ENCODE assay signal across 12 cellular contexts in genomic region chr10:35132727-35133126, GRCh38. TPM values are rescaled to one million over a fixed set of nuclear protein-coding genes. Genes with fewer than 3 reads are reported as not detected.
DNase-seq lines count a peak whose midpoint lies in the region; ATAC-seq and TF ChIP-seq lines count a peak whose summit lies in the region.
"Had no signal": no experiment of that assay in that cellular context is flagged by ENCODE, and none has a peak within 500 bp of the region (broad histone marks: within the 10 kb centered on the region; RNA-seq: fewer than 3 reads in every experiment).

No MANE protein-coding gene starts in this region.

- peaks cover 33% of the 10 kb centered on the region for H3K36me3 Mint-ChIP-seq in activated T-cell treated with anti-CD3 and anti-CD28 coated beads, Interleukin-2, amount 50 U/mL, for 24 hours (ENCODE audit: low read depth)
- peaks cover 14% of the 10 kb centered on the region for H3K36me3 Mint-ChIP-seq in activated T-helper 2 cell treated with anti-CD3 and anti-CD28 coated beads, Interferon-gamma antibody, Interleukin-2, Interleukin-4, amounts not matched to agents 10 μg/mL and 5 μg/mL and 100 μg/mL, durations not matched to agents 14 hours and 24 hours and 36 hours (ENCODE audit: low read depth)

- intact Hi-C loops in activated T-helper 2 cell treated with anti-CD3 and anti-CD28 coated beads, Interferon-gamma antibody, Interleukin-2, Interleukin-4, amounts not matched to agents 10 μg/mL and 5 μg/mL and 100 μg/mL, durations not matched to agents 14 hours and 24 hours and 36 hours (cut with micrococcal nuclease), result loop anchor here (1.0 kb wide), 2 partner anchors 17 to 63 kb away; no protein-coding TSS in a partner anchor
- intact Hi-C loops in spleen (cut with DNase I; ENCODE audit: low total_unique reads) (no loop called here), body of pancreas (cut with DNase I) (no loop called here)

- no peaks in the 10 kb centered on the region for H3K27me3 Mint-ChIP-seq in activated T-cell treated with anti-CD3 and anti-CD28 coated beads, Interleukin-2, amount 50 U/mL, for 24 hours
- no peaks in the 10 kb centered on the region for H3K27me3 Mint-ChIP-seq in activated T-helper 2 cell treated with anti-CD3 and anti-CD28 coated beads, Interferon-gamma antibody, Interleukin-2, Interleukin-4, amounts not matched to agents 10 μg/mL and 5 μg/mL and 100 μg/mL, durations not matched to agents 14 hours and 24 hours and 36 hours (ENCODE audit: low read depth)
- H3K27me3 Mint-ChIP-seq: type B pancreatic cell had no signal

- H3K36me3 ChIP-seq in KOPT-K1 (ENCODE audit: insufficient read depth, low read length) (no peaks in the 10 kb centered on the region), spleen (no peaks in the 10 kb centered on the region), body of pancreas (replicated peaks in 1 of 2; ENCODE audit: insufficient read depth in 1 of 2, low read depth in 2 of 2) (no peaks in the 10 kb centered on the region)

- H3K4me1 ChIP-seq in spleen (peaks cover 0 to 87% (median 64%) of the 10 kb centered on the region in 6 donors), body of pancreas (peaks cover 32% of the 10 kb centered on the region)

- H3K9me3 ChIP-seq in KOPT-K1 (ENCODE audit: insufficient read depth, low read length, poor library complexity, severe bottlenecking) (no peaks in the 10 kb centered on the region), spleen (no peaks in the 10 kb centered on the region), body of pancreas (no peaks in the 10 kb centered on the region)

- peaks cover 70% of the 10 kb centered on the region for H3K4me1 Mint-ChIP-seq in activated T-cell treated with anti-CD3 and anti-CD28 coated beads, Interleukin-2, amount 50 U/mL, for 24 hours (ENCODE audit: low read depth)
- peaks cover 60% of the 10 kb centered on the region for H3K4me1 Mint-ChIP-seq in activated T-helper 2 cell treated with anti-CD3 and anti-CD28 coated beads, Interferon-gamma antibody, Interleukin-2, Interleukin-4, amounts not matched to agents 10 μg/mL and 5 μg/mL and 100 μg/mL, durations not matched to agents 14 hours and 24 hours and 36 hours (ENCODE audit: low read depth)

- H3K27ac ChIP-seq in KOPT-K1 (ENCODE audit: low read depth, low read length, poor library complexity, severe bottlenecking), result peak overlapping the region; percentile 54
- peak overlapping the region in 7 of 8 donors; percentile 10 to 86 (median 68) for H3K27ac ChIP-seq in spleen
- H3K27ac ChIP-seq in body of pancreas, result no peak overlapping the region

- 83 to 97% (median 87%) methylated on average over 2 of the region's 2 CpGs for WGBS in spleen, 5 donors
- WGBS in body of pancreas, 2 donors, result 92 to 95% methylated on average over 2 of the region's 2 CpGs

- H3K27ac Mint-ChIP-seq in activated T-cell treated with anti-CD3 and anti-CD28 coated beads, Interleukin-2, amount 50 U/mL, for 24 hours, result peak overlapping the region; percentile 87
- H3K27ac Mint-ChIP-seq in activated T-helper 2 cell treated with anti-CD3 and anti-CD28 coated beads, Interferon-gamma antibody, Interleukin-2, Interleukin-4, amounts not matched to agents 10 μg/mL and 5 μg/mL and 100 μg/mL, durations not matched to agents 14 hours and 24 hours and 36 hours, result peak overlapping the region; percentile 85
- H3K27ac Mint-ChIP-seq: type B pancreatic cell had no signal

- no peak for DNase-seq in activated T-cell treated with anti-CD3 and anti-CD28 coated beads, Interleukin-2, amount 50 U/mL, for 24 hours
- DNase-seq in activated T-cell treated with anti-CD3 and anti-CD28 coated beads for 4 hours (no peak), spleen (no peak), body of pancreas (no peak), NCI-H2029 (lab: John Stamatoyannopoulos, UW) (no peak), SW480 (ENCODE audit: low spot score) (no peak)
- no peak for DNase-seq in activated T-helper 2 cell treated with anti-CD3 and anti-CD28 coated beads, Interferon-gamma antibody, Interleukin-2, Interleukin-4, amounts not matched to agents 10 μg/mL and 5 μg/mL and 100 μg/mL, durations not matched to agents 14 hours and 24 hours and 36 hours (ENCODE audit: low spot score)
- DNase-seq: EL, NCI-H1048, NCI-H774 had no signal

- no peak for TF ChIP-seq POLR2A in spleen (IDR thresholded peaks at IDR 0.05)
- TF ChIP-seq POLR2A in body of pancreas (IDR thresholded peaks at IDR 0.05), result no peak

- no peaks in the 10 kb centered on the region for H3K9me3 Mint-ChIP-seq in activated T-cell treated with anti-CD3 and anti-CD28 coated beads, Interleukin-2, amount 50 U/mL, for 24 hours
- H3K9me3 Mint-ChIP-seq in activated T-helper 2 cell treated with anti-CD3 and anti-CD28 coated beads, Interferon-gamma antibody, Interleukin-2, Interleukin-4, amounts not matched to agents 10 μg/mL and 5 μg/mL and 100 μg/mL, durations not matched to agents 14 hours and 24 hours and 36 hours, result no peaks in the 10 kb centered on the region
- H3K9me3 Mint-ChIP-seq: type B pancreatic cell had no signal

- H3K4me3 ChIP-seq in spleen (no peak overlapping the region), body of pancreas (no peak overlapping the region)

- H3K27me3 ChIP-seq in spleen (replicated peaks in 1 of 7) (no peaks in the 10 kb centered on the region), body of pancreas (no peaks in the 10 kb centered on the region)

- ATAC-seq in body of pancreas, result no peak

- H3K4me3 Mint-ChIP-seq in activated T-cell treated with anti-CD3 and anti-CD28 coated beads, Interleukin-2, amount 50 U/mL, for 24 hours, result peak overlapping the region; percentile 76
- peak overlapping the region; percentile 38 for H3K4me3 Mint-ChIP-seq in activated T-helper 2 cell treated with anti-CD3 and anti-CD28 coated beads, Interferon-gamma antibody, Interleukin-2, Interleukin-4, amounts not matched to agents 10 μg/mL and 5 μg/mL and 100 μg/mL, durations not matched to agents 14 hours and 24 hours and 36 hours (ENCODE audit: low read depth)
- H3K4me3 Mint-ChIP-seq: type B pancreatic cell had no signal

- TF ChIP-seq CTCF in spleen (IDR thresholded peaks at IDR 0.05 in 8 of 11, conservative IDR thresholded peaks at IDR 0.05 in 3 of 11), result no peak
- no peak for TF ChIP-seq CTCF in body of pancreas (IDR thresholded peaks at IDR 0.05)

RNA-seq across cellular contexts. Expression of gene CREM, which starts 6.1 kb away (rescaled TPM):
- 189 and 190 TPM in 2 replicates for total RNA-seq in activated T-helper 2 cell treated with anti-CD3 and anti-CD28 coated beads, Interferon-gamma antibody, Interleukin-2, Interleukin-4, amounts not matched to agents 10 μg/mL and 5 μg/mL and 100 μg/mL, durations not matched to agents 14 hours and 24 hours and 36 hours
- total RNA-seq in spleen (10 to 100 TPM; 36.4 to 65.4 (median 44.1) TPM), body of pancreas (10 to 100 TPM; 10.5 to 26.7 TPM)
- polyA plus RNA-seq in spleen, result 10 to 100 TPM; 24.8 to 47.2 (median 32.6) TPM

RNA-seq across cellular contexts. Expression of gene CUL2, which starts 42.6 kb away (rescaled TPM):
- 43.0 and 49.0 TPM in 2 replicates for total RNA-seq in activated T-helper 2 cell treated with anti-CD3 and anti-CD28 coated beads, Interferon-gamma antibody, Interleukin-2, Interleukin-4, amounts not matched to agents 10 μg/mL and 5 μg/mL and 100 μg/mL, durations not matched to agents 14 hours and 24 hours and 36 hours
- 10 to 100 TPM; 20.1 to 37.5 (median 29.3) TPM for total RNA-seq in spleen
- 10 to 100 TPM in 1 of 3 donors, 1 to 10 TPM in 2; 7.8 to 12.9 (median 9.2) TPM for polyA plus RNA-seq in spleen
- total RNA-seq in body of pancreas, result 1 to 10 TPM; 7.3 to 8.0 TPM

Comparison
In these comparisons a context has a peak if more than half of its experiments do, and no peak if none do; other contexts are left out.
1. H3K27ac ChIP-seq: peak in KOPT-K1 (single experiment) and spleen (7 of 8); none in body of pancreas (0 of 4).